ENCODE assay signal across 27 cellular contexts in the genomic region with DNA sequence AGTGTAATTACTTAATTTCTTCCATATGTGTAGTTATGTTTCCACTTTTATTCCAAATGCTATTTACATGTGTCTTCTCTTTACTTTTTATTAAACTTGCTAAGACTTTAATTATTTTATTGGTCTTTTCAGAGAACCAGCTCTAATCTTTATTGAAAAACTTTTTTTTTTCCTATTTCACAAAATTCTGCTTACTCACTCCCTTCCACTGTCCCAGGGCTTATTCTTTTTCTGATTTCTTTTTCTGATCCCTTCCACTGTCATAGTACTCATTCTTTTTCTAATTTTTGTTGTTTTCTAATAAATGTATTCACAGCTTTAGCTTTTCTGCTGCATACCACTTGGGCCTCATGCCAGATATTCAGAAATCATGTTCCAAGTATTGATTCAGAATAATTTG.
"Had no signal": no experiment of that assay in that cellular context is flagged by ENCODE, and none has a peak within 500 bp of the region (broad histone marks: within the 10 kb centered on the region; RNA-seq: fewer than 3 reads in every experiment).

No MANE protein-coding gene starts in this region.

- H3K27ac ChIP-seq: brain microvascular endothelial cell, colonic mucosa, dorsolateral prefrontal cortex, epithelial cell of prostate had no signal

- H3K9me3 ChIP-seq: colonic mucosa had no signal

- H3K27me3 ChIP-seq: brain microvascular endothelial cell, colonic mucosa, dorsolateral prefrontal cortex had no signal

- ATAC-seq: activated CD8-positive, alpha-beta memory T cell treated with anti-CD3 and anti-CD28 coated beads, Interleukin-2, amount 10 ng/mL, durations not matched to agents 7 days and 5 days; activated CD8-positive, alpha-beta T cell treated with anti-CD3 and anti-CD28 coated beads, Interleukin-2, amount 10 ng/mL, durations not matched to agents 7 days and 5 days had no signal

- H3K27ac Mint-ChIP-seq: activated CD4-positive, alpha-beta memory T cell treated with anti-CD3 and anti-CD28 coated beads for 36 hours; activated CD8-positive, alpha-beta memory T cell treated with anti-CD3 and anti-CD28 coated beads, Interleukin-2, amount 10 ng/mL, durations not matched to agents 7 days and 5 days; activated CD8-positive, alpha-beta T cell treated with anti-CD3 and anti-CD28 coated beads, Interleukin-2, amount 10 ng/mL, durations not matched to agents 7 days and 5 days; activated naive CD8-positive, alpha-beta T cell; activated T-helper 1 cell treated with anti-CD3 and anti-CD28 coated beads, Interleukin-12 subunit alpha, Interleukin-12 subunit beta, Interleukin-2, Interleukin-4 antibody, amounts not matched to agents 30 ng/mL and 10 ng/mL and 1 ng/mL, durations not matched to agents 14 hours and 24 hours and 36 hours; dendritic cell treated with granulocyte-macrophage colony-stimulating factor and Interleukin-4, amounts not matched to agents 40 ng/mL and 50 ng/mL, for 4 days; endodermal cell had no signal

- H3K4me3 Mint-ChIP-seq: activated CD4-positive, alpha-beta memory T cell treated with anti-CD3 and anti-CD28 coated beads for 36 hours; activated CD8-positive, alpha-beta memory T cell treated with anti-CD3 and anti-CD28 coated beads, Interleukin-2, amount 10 ng/mL, durations not matched to agents 7 days and 5 days; activated CD8-positive, alpha-beta T cell treated with anti-CD3 and anti-CD28 coated beads, Interleukin-2, amount 10 ng/mL, durations not matched to agents 7 days and 5 days; activated naive CD8-positive, alpha-beta T cell; activated T-helper 1 cell treated with anti-CD3 and anti-CD28 coated beads, Interleukin-12 subunit alpha, Interleukin-12 subunit beta, Interleukin-2, Interleukin-4 antibody, amounts not matched to agents 30 ng/mL and 10 ng/mL and 1 ng/mL, durations not matched to agents 14 hours and 24 hours and 36 hours; dendritic cell treated with granulocyte-macrophage colony-stimulating factor and Interleukin-4, amounts not matched to agents 40 ng/mL and 50 ng/mL, for 4 days; endodermal cell had no signal

- H3K9me3 Mint-ChIP-seq: activated CD4-positive, alpha-beta memory T cell treated with anti-CD3 and anti-CD28 coated beads for 36 hours; activated T-helper 1 cell treated with anti-CD3 and anti-CD28 coated beads, Interleukin-12 subunit alpha, Interleukin-12 subunit beta, Interleukin-2, Interleukin-4 antibody, amounts not matched to agents 30 ng/mL and 10 ng/mL and 1 ng/mL, durations not matched to agents 14 hours and 24 hours and 36 hours; dendritic cell treated with granulocyte-macrophage colony-stimulating factor and Interleukin-4, amounts not matched to agents 40 ng/mL and 50 ng/mL, for 4 days; endodermal cell had no signal

- H3K4me1 ChIP-seq: colonic mucosa had no signal

- H3K27me3 Mint-ChIP-seq: activated CD4-positive, alpha-beta memory T cell treated with anti-CD3 and anti-CD28 coated beads for 36 hours; activated CD8-positive, alpha-beta memory T cell treated with anti-CD3 and anti-CD28 coated beads, Interleukin-2, amount 10 ng/mL, durations not matched to agents 7 days and 5 days; activated naive CD8-positive, alpha-beta T cell; dendritic cell treated with granulocyte-macrophage colony-stimulating factor and Interleukin-4, amounts not matched to agents 40 ng/mL and 50 ng/mL, for 4 days had no signal

- DNase-seq: activated CD4-positive, alpha-beta memory T cell treated with anti-CD3 and anti-CD28 coated beads for 36 hours; activated CD4-positive, alpha-beta T cell treated with anti-CD3 and anti-CD28 coated beads for 1 hour; activated CD4-positive, alpha-beta T cell treated with anti-CD3 and anti-CD28 coated beads for 4 hours; activated CD8-positive, alpha-beta memory T cell treated with anti-CD3 and anti-CD28 coated beads, Interleukin-2, amount 10 ng/mL, durations not matched to agents 7 days and 5 days; activated CD8-positive, alpha-beta memory T cell treated with anti-CD3 and anti-CD28 coated beads, Interleukin-2, amount 50 U/mL, for 4 hours; activated CD8-positive, alpha-beta T cell treated with anti-CD3 and anti-CD28 coated beads, Interleukin-2, amount 10 ng/mL, durations not matched to agents 7 days and 5 days; activated gamma-delta T cell treated with Interleukin-2 at 50 U/mL for 16 hours; activated naive CD4-positive, alpha-beta T cell treated with anti-CD3 and anti-CD28 coated beads, Interleukin-2, amount 50 U/mL, for 16 hours; activated naive CD4-positive, alpha-beta T cell treated with Interleukin-2 at 50 U/mL for 16 hours; activated T-cell treated with anti-CD3 and anti-CD28 coated beads, Interleukin-2, amount 50 U/mL, for 1 hour; activated T-cell treated with anti-CD3 and anti-CD28 coated beads, Interleukin-2, amount 50 U/mL, for 48 hours; amniotic stem cell; anterior cingulate cortex; brain microvascular endothelial cell; colonic mucosa; dorsolateral prefrontal cortex; effector memory CD4-positive, alpha-beta T cell; endodermal cell; foreskin fibroblast; head of caudate nucleus; hippocampal formation; T-helper 1 cell; T-helper 2 cell had no signal
